In genomic region chr19:37317403-37318209, GRCh38 we compare ENCODE assay signal across 8 cellular contexts.
A peak's percentile ranks its signal among the peaks of the same experiment; 100 is the strongest.
DNase-seq lines count a peak whose midpoint lies in the region; ATAC-seq lines count a peak whose summit lies in the region.

No MANE protein-coding gene starts in this region.

- peak overlapping the region; percentile 95 to 99 for H3K27ac Mint-ChIP-seq in effector memory CD8-positive, alpha-beta T cell
- peak overlapping the region; percentile 92 for H3K27ac Mint-ChIP-seq in memory B cell

- peaks cover 39 to 42% of the 10 kb centered on the region in 2 donors for H3K4me1 Mint-ChIP-seq in effector memory CD8-positive, alpha-beta T cell (ENCODE audit: low read depth in 2 of 2)
- peaks cover 23% of the 10 kb centered on the region for H3K4me1 Mint-ChIP-seq in memory B cell

- ATAC-seq in GM19467 (IDR thresholded peaks at IDR 0.05; ENCODE audit: unreplicated experiment) (peak; percentile 96), memory B cell (ENCODE audit: low read depth) (peak; percentile 95)
- peak; percentile 94 for ATAC-seq in effector memory CD8-positive, alpha-beta T cell (replicated peaks)

- peaks cover 27% of the 10 kb centered on the region for H3K36me3 Mint-ChIP-seq in effector memory CD8-positive, alpha-beta T cell (ENCODE audit: insufficient read depth)
- peaks cover 15% of the 10 kb centered on the region for H3K36me3 Mint-ChIP-seq in memory B cell

- peaks cover 0 to 12% of the 10 kb centered on the region in 2 donors for H3K27me3 Mint-ChIP-seq in effector memory CD8-positive, alpha-beta T cell
- peaks cover 6% of the 10 kb centered on the region for H3K27me3 Mint-ChIP-seq in memory B cell

- DNase-seq in COLO668 (lab: John Stamatoyannopoulos, UW; ENCODE audit: unreplicated experiment) = peak; percentile 89
- DNase-seq in HS-27A (ENCODE audit: low read depth) = peak; percentile 100
- peak; percentile 42 for DNase-seq in NK-92 (lab: John Stamatoyannopoulos, UW; ENCODE audit: unreplicated experiment)
- peak; percentile 86 for DNase-seq in activated CD8-positive, alpha-beta memory T cell treated with anti-CD3 and anti-CD28 coated beads for 4 hours (ENCODE audit: low read depth in 2 of 2)
- peak; percentile 92 to 93 (median 93) for DNase-seq in effector memory CD8-positive, alpha-beta T cell
- peak; percentile 87 to 91 for DNase-seq in memory B cell (ENCODE audit: low spot score in 2 of 2)
- peak; percentile 79 for DNase-seq in stimulated activated CD8-positive, alpha-beta memory T cell treated with anti-CD3 and anti-CD28 coated beads, Interleukin-12 subunit alpha, Interleukin-12 subunit beta, amount 100 ng/mL, for 24 hours (ENCODE audit: extremely low read depth)

- H3K9me3 Mint-ChIP-seq in effector memory CD8-positive, alpha-beta T cell = no peaks in the 10 kb centered on the region
- H3K9me3 Mint-ChIP-seq in memory B cell = peaks cover 7% of the 10 kb centered on the region

- H3K4me3 Mint-ChIP-seq in effector memory CD8-positive, alpha-beta T cell = peak overlapping the region; percentile 95 to 99
- peak overlapping the region; percentile 96 for H3K4me3 Mint-ChIP-seq in memory B cell

Comparison
In these comparisons a context has a peak if more than half of its experiments do, and no peak if none do; other contexts are left out.
1. Peak in every context shown above with its lines: DNase-seq and ATAC-seq.
2. DNase-seq: peak in every context shown above with its lines; median percentile 100 in HS-27A; 93 in effector memory CD8-positive, alpha-beta T cell; 89 in COLO668; 89 in memory B cell; 86 in activated CD8-positive, alpha-beta memory T cell treated with anti-CD3 and anti-CD28 coated beads for 4 hours; 79 in stimulated activated CD8-positive, alpha-beta memory T cell treated with anti-CD3 and anti-CD28 coated beads, Interleukin-12 subunit alpha, Interleukin-12 subunit beta, amount 100 ng/mL, for 24 hours; 42 in NK-92.